ENCODE assay signal across 22 cellular contexts in the genomic region with DNA sequence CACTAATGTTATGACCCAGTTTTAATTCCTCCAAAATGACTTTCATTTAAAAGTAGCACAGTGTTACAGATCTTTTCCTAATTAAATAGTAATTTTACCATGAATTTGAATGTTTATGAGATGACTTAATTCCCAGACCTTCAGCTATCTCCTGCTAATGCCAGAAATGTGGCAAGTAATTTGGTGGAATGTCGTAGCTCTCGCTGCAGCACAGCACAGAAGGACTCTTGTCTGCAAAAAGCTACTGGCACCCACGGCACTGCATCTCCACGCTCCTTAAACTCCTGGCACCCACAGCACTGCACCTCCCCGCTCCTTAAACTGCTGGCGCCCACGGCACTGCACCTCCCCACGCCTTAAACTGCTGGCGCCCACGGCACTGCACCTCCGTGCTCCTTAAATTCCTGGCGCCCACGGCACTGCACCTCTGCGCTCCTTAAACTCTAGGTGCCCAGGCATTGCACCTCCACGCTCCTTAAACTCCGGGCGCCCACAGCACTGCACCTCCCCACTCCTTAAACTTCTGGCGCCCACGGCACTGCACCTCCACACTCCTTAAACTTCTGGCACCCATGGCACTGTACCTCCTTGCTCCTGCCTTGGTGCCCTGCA.
DNase-seq lines count a peak whose midpoint lies in the region; ATAC-seq and TF ChIP-seq lines count a peak whose summit lies in the region.
"Had no signal": no experiment of that assay in that cellular context is flagged by ENCODE, and none has a peak within 500 bp of the region (broad histone marks: within the 10 kb centered on the region; RNA-seq: fewer than 3 reads in every experiment).

No MANE protein-coding gene starts in this region.

- ATAC-seq in GM23338 (no peak), left lung (no peak)
- ATAC-seq in activated T-helper 17 cell treated with anti-CD3 and anti-CD28 coated beads, Interleukin-2, amount 50 U/mL, for 72 hours (replicated peaks), result no peak
- ATAC-seq: HCT116, Panc1 had no signal

- H3K79me2 ChIP-seq in GM23338 (replicated peaks; ENCODE audit: insufficient read depth), result no peaks in the 10 kb centered on the region

- peaks cover 48% of the 10 kb centered on the region for H3K4me1 Mint-ChIP-seq in GM23338
- peaks cover 12% of the 10 kb centered on the region for H3K4me1 Mint-ChIP-seq in activated T-helper 17 cell treated with anti-CD3 and anti-CD28 coated beads, Interleukin-2, amount 50 U/mL, for 72 hours
- H3K4me1 Mint-ChIP-seq in neural crest cell, result peaks cover 14% of the 10 kb centered on the region

- H3K4me2 ChIP-seq in GM23338, result no peak overlapping the region
- H3K4me2 ChIP-seq: SK-N-SH had no signal

- no peak overlapping the region for H2AFZ ChIP-seq in GM23338

- no peaks in the 10 kb centered on the region for H3K9me3 Mint-ChIP-seq in GM23338
- H3K9me3 Mint-ChIP-seq in activated T-helper 17 cell treated with anti-CD3 and anti-CD28 coated beads, Interleukin-2, amount 50 U/mL, for 72 hours, result no peaks in the 10 kb centered on the region
- H3K9me3 Mint-ChIP-seq in neural crest cell, result no peaks in the 10 kb centered on the region
- H3K9me3 Mint-ChIP-seq: CD4-positive, CD25-positive, alpha-beta regulatory T cell had no signal

- no peak overlapping the region; the same call in 2 of the 3 replicates for H3K4me3 Mint-ChIP-seq in GM23338
- no peak overlapping the region for H3K4me3 Mint-ChIP-seq in activated T-helper 17 cell treated with anti-CD3 and anti-CD28 coated beads, Interleukin-2, amount 50 U/mL, for 72 hours
- no peak overlapping the region for H3K4me3 Mint-ChIP-seq in neural crest cell
- H3K4me3 Mint-ChIP-seq: CD4-positive, CD25-positive, alpha-beta regulatory T cell had no signal

- TF ChIP-seq CTCF in AG10803 (conservative IDR thresholded peaks at IDR 0.05; ENCODE audit: low read length) (no peak), GM23338 (conservative IDR thresholded peaks at IDR 0.05; ENCODE audit: low read depth in 2 of 2) (no peak), neural crest cell (conservative IDR thresholded peaks at IDR 0.05) (no peak), left lung (IDR thresholded peaks at IDR 0.05) (no peak)

- H3K27me3 ChIP-seq in GM23338 (ENCODE audit: insufficient read depth), result no peaks in the 10 kb centered on the region
- no peaks in the 10 kb centered on the region for H3K27me3 ChIP-seq in left lung

- peak overlapping the region; percentile 37; the same call in 1 of the 2 replicates for H3K27ac Mint-ChIP-seq in GM23338
- peak overlapping the region; percentile 58 for H3K27ac Mint-ChIP-seq in activated T-helper 17 cell treated with anti-CD3 and anti-CD28 coated beads, Interleukin-2, amount 50 U/mL, for 72 hours
- H3K27ac Mint-ChIP-seq in neural crest cell (ENCODE audit: unreplicated experiment), result peak overlapping the region; percentile 21

- H3F3A ChIP-seq in GM23338 (replicated peaks; ENCODE audit: low read depth), result no peaks in the 10 kb centered on the region; the same call in 1 of the 2 replicates

- H3K9me2 ChIP-seq in GM23338 (ENCODE audit: insufficient read depth), result no peaks in the 10 kb centered on the region
- H3K9me2 ChIP-seq: SK-N-SH had no signal

- H3K36me3 Mint-ChIP-seq in GM23338 (ENCODE audit: low read depth), result peaks cover 10% of the 10 kb centered on the region; the same call in 2 of the 3 replicates
- H3K36me3 Mint-ChIP-seq in activated T-helper 17 cell treated with anti-CD3 and anti-CD28 coated beads, Interleukin-2, amount 50 U/mL, for 72 hours (ENCODE audit: low read depth), result peaks cover 87% of the 10 kb centered on the region
- H3K36me3 Mint-ChIP-seq in neural crest cell (ENCODE audit: low read depth), result peaks cover 22% of the 10 kb centered on the region

- H3K9me3 ChIP-seq in left lung, result no peaks in the 10 kb centered on the region
- H3K9me3 ChIP-seq: SK-N-SH had no signal

- H3K27ac ChIP-seq in GM23338 (ENCODE audit: low read depth) (no peak overlapping the region), left lung (no peak overlapping the region)

- H3K4me3 ChIP-seq in AG10803 (ENCODE audit: low read length) (no peak overlapping the region), GM23338 (no peak overlapping the region), left lung (no peak overlapping the region)

- DNase-seq in AG10803 (ENCODE audit: low read depth) (peak; percentile 46), GM23338 (ENCODE audit: low spot score) (no peak), neural crest cell (ENCODE audit: low read depth, low spot score) (no peak), NCI-H526 (lab: John Stamatoyannopoulos, UW) (no peak), posterior cingulate gyrus (no peak), left lung (no peak)
- DNase-seq: CD4-positive, CD25-positive, alpha-beta regulatory T cell; GOT3; KBM-7; MM.1S; NCI-H1048; NCI-H1436; NCI-H2029; NCI-H2227 treated with DMSO at 0.1 percent for 48 hours; NCI-H510A treated with DMSO at 0.1 percent for 48 hours; NCI-H774; NK-92 treated with Interleukin-12 subunit alpha and Interleukin-12 subunit beta, amount 100 ng/mL, for 24 hours; SIG-M5; SK-N-SH had no signal

- intact Hi-C loops in posterior cingulate gyrus (cut with DNase I) (no loop called here), left lung (cut with DNase I) (no loop called here)

- peaks cover 2% of the 10 kb centered on the region; the same call in 1 of the 2 replicates for H4K20me1 ChIP-seq in GM23338 (replicated peaks; ENCODE audit: insufficient read depth)

- H3K27me3 Mint-ChIP-seq in GM23338 (ENCODE audit: insufficient read depth, low read depth, poor library complexity) (peaks cover 10% of the 10 kb centered on the region), neural crest cell (ENCODE audit: low read depth) (no peaks in the 10 kb centered on the region)
- no peaks in the 10 kb centered on the region for H3K27me3 Mint-ChIP-seq in activated T-helper 17 cell treated with anti-CD3 and anti-CD28 coated beads, Interleukin-2, amount 50 U/mL, for 72 hours
- H3K27me3 Mint-ChIP-seq: CD4-positive, CD25-positive, alpha-beta regulatory T cell had no signal

- peaks cover 3% of the 10 kb centered on the region; the same call in 1 of the 2 replicates for H3K36me3 ChIP-seq in GM23338 (ENCODE audit: insufficient read depth)
- peaks cover 0 to 49% of the 10 kb centered on the region in 2 donors for H3K36me3 ChIP-seq in left lung

- peaks cover 39% of the 10 kb centered on the region for H3K4me1 ChIP-seq in GM23338 (ENCODE audit: insufficient read depth)
- no peaks in the 10 kb centered on the region for H3K4me1 ChIP-seq in left lung

TF ChIP-seq in GM23338, 12 proteins besides CTCF, POLR2A, EP300 and RAD21 (continues in another document):
- TF ChIP-seq ZNF331 (CRISPR knock-in tag; IDR thresholded peaks at IDR 0.05; ENCODE audit: low read depth) (no peak), POLR2AphosphoS5 (IDR thresholded peaks at IDR 0.05; ENCODE audit: low read depth) (no peak), EZH2 (IDR thresholded peaks at IDR 0.05; ENCODE audit: low read depth, unreplicated experiment) (no peak), CREB1 (CRISPR knock-in tag; IDR thresholded peaks at IDR 0.05; ENCODE audit: low read depth) (no peak), STAT1 (IDR thresholded peaks at IDR 0.05; ENCODE audit: unreplicated experiment) (no peak), NANOG (IDR thresholded peaks at IDR 0.05; ENCODE audit: borderline replicate concordance) (no peak)
- TF ChIP-seq, protein P1, sequence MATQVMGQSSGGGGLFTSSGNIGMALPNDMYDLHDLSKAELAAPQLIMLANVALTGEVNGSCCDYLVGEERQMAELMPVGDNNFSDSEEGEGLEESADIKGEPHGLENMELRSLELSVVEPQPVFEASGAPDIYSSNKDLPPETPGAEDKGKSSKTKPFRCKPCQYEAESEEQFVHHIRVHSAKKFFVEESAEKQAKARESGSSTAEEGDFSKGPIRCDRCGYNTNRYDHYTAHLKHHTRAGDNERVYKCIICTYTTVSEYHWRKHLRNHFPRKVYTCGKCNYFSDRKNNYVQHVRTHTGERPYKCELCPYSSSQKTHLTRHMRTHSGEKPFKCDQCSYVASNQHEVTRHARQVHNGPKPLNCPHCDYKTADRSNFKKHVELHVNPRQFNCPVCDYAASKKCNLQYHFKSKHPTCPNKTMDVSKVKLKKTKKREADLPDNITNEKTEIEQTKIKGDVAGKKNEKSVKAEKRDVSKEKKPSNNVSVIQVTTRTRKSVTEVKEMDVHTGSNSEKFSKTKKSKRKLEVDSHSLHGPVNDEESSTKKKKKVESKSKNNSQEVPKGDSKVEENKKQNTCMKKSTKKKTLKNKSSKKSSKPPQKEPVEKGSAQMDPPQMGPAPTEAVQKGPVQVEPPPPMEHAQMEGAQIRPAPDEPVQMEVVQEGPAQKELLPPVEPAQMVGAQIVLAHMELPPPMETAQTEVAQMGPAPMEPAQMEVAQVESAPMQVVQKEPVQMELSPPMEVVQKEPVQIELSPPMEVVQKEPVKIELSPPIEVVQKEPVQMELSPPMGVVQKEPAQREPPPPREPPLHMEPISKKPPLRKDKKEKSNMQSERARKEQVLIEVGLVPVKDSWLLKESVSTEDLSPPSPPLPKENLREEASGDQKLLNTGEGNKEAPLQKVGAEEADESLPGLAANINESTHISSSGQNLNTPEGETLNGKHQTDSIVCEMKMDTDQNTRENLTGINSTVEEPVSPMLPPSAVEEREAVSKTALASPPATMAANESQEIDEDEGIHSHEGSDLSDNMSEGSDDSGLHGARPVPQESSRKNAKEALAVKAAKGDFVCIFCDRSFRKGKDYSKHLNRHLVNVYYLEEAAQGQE (IDR thresholded peaks at IDR 0.05; ENCODE audit: unreplicated experiment), result no peak
